ENCODE assay signal across 1 cellular context in genomic region chr14:104752735-104753527, GRCh38.
TF ChIP-seq lines count a peak whose summit lies in the region.

TSS of gene SIVA1 (plus strand) at chr14:104753147. CDS start at chr14:104753202, 55 bp downstream.

TF ChIP-seq in HepG2, 621 proteins besides CTCF, POLR2A, EP300 and RAD21 (continued from another document and continues in another):
- TF ChIP-seq ZNF646 (CRISPR knock-in tag; IDR thresholded peaks at IDR 0.05) (no peak), MAFK (conservative IDR thresholded peaks at IDR 0.05 in 1 of 2, IDR thresholded peaks at IDR 0.05 in 1 of 2; ENCODE audit: low read length in 2 of 2) (no peak), XRCC5 (optimal IDR thresholded peaks at IDR 0.05; ENCODE audit: low read length) (peak; percentile 18), RFXANK (CRISPR knock-in tag; IDR thresholded peaks at IDR 0.05) (no peak; the same call in 1 of the 2 replicates), JDP2 (CRISPR knock-in tag; IDR thresholded peaks at IDR 0.05; ENCODE audit: borderline replicate concordance) (no peak), MEIS1 (CRISPR knock-in tag; IDR thresholded peaks at IDR 0.05; ENCODE audit: borderline replicate concordance) (peak; percentile 88), HOXA9 (CRISPR knock-in tag; IDR thresholded peaks at IDR 0.05; ENCODE audit: borderline replicate concordance) (no peak), ZNF570 (CRISPR knock-in tag; IDR thresholded peaks at IDR 0.05; ENCODE audit: borderline replicate concordance) (0 out of 2 replicates have a peak, but pooled peaks have one; percentile 59), ZNF234 (CRISPR knock-in tag; conservative IDR thresholded peaks at IDR 0.05) (no peak; the same call in 1 of the 2 replicates), MED8 (CRISPR knock-in tag; IDR thresholded peaks at IDR 0.05; ENCODE audit: insufficient replicate concordance) (peak; percentile 60), JUN (CRISPR knock-in tag; IDR thresholded peaks at IDR 0.05) (0 out of 2 replicates have a peak, but pooled peaks have one; percentile 24), ZNF432 (CRISPR knock-in tag; IDR thresholded peaks at IDR 0.05; ENCODE audit: borderline replicate concordance) (peak; percentile 89; the same call in 1 of the 2 replicates), ZFP37 (CRISPR knock-in tag; IDR thresholded peaks at IDR 0.05; ENCODE audit: borderline replicate concordance) (no peak), MEF2D (CRISPR knock-in tag; IDR thresholded peaks at IDR 0.05) (no peak), ZNF17 (CRISPR knock-in tag; IDR thresholded peaks at IDR 0.05) (no peak), E2F5 (CRISPR knock-in tag; conservative IDR thresholded peaks at IDR 0.05) (peak; percentile 93), ZNF331 (CRISPR knock-in tag; IDR thresholded peaks at IDR 0.05) (peak; percentile 29; the same call in 1 of the 2 replicates), ZNF564 (CRISPR knock-in tag; IDR thresholded peaks at IDR 0.05) (peak; percentile 87), RBFOX2 (IDR thresholded peaks at IDR 0.05; ENCODE audit: low read depth, low read length) (peak; percentile 99), ZNF672 (CRISPR knock-in tag; IDR thresholded peaks at IDR 0.05) (peak; percentile 39; the same call in 1 of the 2 replicates), ZSCAN25 (CRISPR knock-in tag; IDR thresholded peaks at IDR 0.05) (peak; percentile 68), ZNF282 (IDR thresholded peaks at IDR 0.05; ENCODE audit: partially characterized antibody) (no peak), ZSCAN29 (CRISPR knock-in tag; conservative IDR thresholded peaks at IDR 0.05) (0 out of 2 replicates have a peak, but pooled peaks have one; percentile 27), ZHX1 (CRISPR knock-in tag; IDR thresholded peaks at IDR 0.05; ENCODE audit: low read depth) (peak; percentile 87), DZIP1 (CRISPR knock-in tag; IDR thresholded peaks at IDR 0.05) (no peak; the same call in 1 of the 2 replicates), MBD4 (IDR thresholded peaks at IDR 0.05; ENCODE audit: borderline replicate concordance, low read length) (no peak), THAP11 (CRISPR knock-in tag; IDR thresholded peaks at IDR 0.05) (peak; percentile 89), ZNF512B (CRISPR knock-in tag; IDR thresholded peaks at IDR 0.05; ENCODE audit: borderline replicate concordance) (no peak), NFE2 (CRISPR knock-in tag; IDR thresholded peaks at IDR 0.05) (no peak), ZMYM4 (CRISPR knock-in tag; IDR thresholded peaks at IDR 0.05) (peak; percentile 22; the same call in 1 of the 2 replicates), ZNF619 (CRISPR knock-in tag; IDR thresholded peaks at IDR 0.05) (peak; percentile 97), ZNF788 (CRISPR knock-in tag; IDR thresholded peaks at IDR 0.05; ENCODE audit: borderline replicate concordance) (0 out of 2 replicates have a peak, but pooled peaks have one; percentile 41), IRF2 (CRISPR knock-in tag; IDR thresholded peaks at IDR 0.05) (peak; percentile 66), ZNF138 (CRISPR knock-in tag; IDR thresholded peaks at IDR 0.05; ENCODE audit: low read depth) (no peak), ZBTB7B (CRISPR knock-in tag; IDR thresholded peaks at IDR 0.05) (peak; percentile 62), AGO2 (optimal IDR thresholded peaks at IDR 0.05; ENCODE audit: low read depth, low read length) (peak; percentile 99), ZFP1 (CRISPR knock-in tag; IDR thresholded peaks at IDR 0.05) (no peak), DMAP1 (CRISPR knock-in tag; IDR thresholded peaks at IDR 0.05) (peak; percentile 78), MXI1 (IDR thresholded peaks at IDR 0.05; ENCODE audit: borderline replicate concordance, low read depth, low read length) (peak; percentile 57; the same call in 1 of the 3 replicates), ZNF512 (CRISPR knock-in tag; IDR thresholded peaks at IDR 0.05) (no peak), FOXA3 (CRISPR knock-in tag; IDR thresholded peaks at IDR 0.05) (no peak; the same call in 1 of the 2 replicates), HMGXB4 (CRISPR knock-in tag; IDR thresholded peaks at IDR 0.05; ENCODE audit: borderline replicate concordance in 1 of 2, low read depth in 1 of 2) (peak; percentile 28 to 80; a peak in 3 of 4 replicates), HCFC1 (IDR thresholded peaks at IDR 0.05; ENCODE audit: low read depth, low read length) (peak; percentile 44; the same call in 1 of the 2 replicates), KLF16 (CRISPR knock-in tag; IDR thresholded peaks at IDR 0.05) (peak in 1 of 2 experiments; percentile 40; a peak in 2 of 4 replicates), RXRB (CRISPR knock-in tag; IDR thresholded peaks at IDR 0.05; ENCODE audit: borderline replicate concordance) (peak; percentile 8; the same call in 1 of the 2 replicates), EEA1 (CRISPR knock-in tag; IDR thresholded peaks at IDR 0.05; ENCODE audit: borderline replicate concordance) (peak; percentile 85; the same call in 1 of the 2 replicates), ZNF33A (CRISPR knock-in tag; IDR thresholded peaks at IDR 0.05; ENCODE audit: borderline replicate concordance) (no peak)
